Comparison of ENCODE assay signal across 17 cellular contexts in genomic region chr4:176845636-176846035, GRCh38. TPM values are rescaled to one million over a fixed set of nuclear protein-coding genes. Genes with fewer than 3 reads are reported as not detected.
"Had no signal": no experiment of that assay in that cellular context is flagged by ENCODE, and none has a peak within 500 bp of the region (broad histone marks: within the 10 kb centered on the region; RNA-seq: fewer than 3 reads in every experiment).

No MANE protein-coding gene starts in this region.

- H3K4me1 Mint-ChIP-seq: naive thymus-derived CD8-positive, alpha-beta T cell had no signal

- H2AFZ ChIP-seq: hepatocyte had no signal

- H3K36me3 ChIP-seq: esophagus squamous epithelium, gastroesophageal sphincter, neutrophil, right atrium auricular region had no signal

- H3K9me3 Mint-ChIP-seq: activated naive CD4-positive, alpha-beta T cell treated with anti-CD3 and anti-CD28 coated beads for 36 hours; activated T-helper 1 cell treated with anti-CD3 and anti-CD28 coated beads, Interleukin-12 subunit alpha, Interleukin-12 subunit beta, Interleukin-2, Interleukin-4 antibody, amounts not matched to agents 30 ng/mL and 10 ng/mL and 1 ng/mL, durations not matched to agents 14 hours and 24 hours and 36 hours; dendritic cell treated with granulocyte-macrophage colony-stimulating factor and Interleukin-4, amounts not matched to agents 40 ng/mL and 50 ng/mL, for 4 days had no signal

- ATAC-seq: activated CD8-positive, alpha-beta T cell treated with anti-CD3 and anti-CD28 coated beads, Interleukin-2, amount 10 ng/mL, durations not matched to agents 7 days and 5 days; gastroesophageal sphincter; mucosa of descending colon; naive thymus-derived CD8-positive, alpha-beta T cell had no signal

- H3K4me3 ChIP-seq: esophagus squamous epithelium, gastroesophageal sphincter, hepatocyte, mucosa of descending colon, right atrium auricular region, smooth muscle cell had no signal

- H3K27me3 ChIP-seq: gastroesophageal sphincter, hepatocyte, neutrophil, right atrium auricular region had no signal

- H3K4me2 ChIP-seq: hepatocyte, smooth muscle cell had no signal

- DNase-seq: activated CD4-positive, alpha-beta T cell treated with anti-CD3 and anti-CD28 coated beads for 48 hours; activated CD8-positive, alpha-beta memory T cell treated with anti-CD3 and anti-CD28 coated beads, Interleukin-2, amount 50 U/mL, for 48 hours; activated CD8-positive, alpha-beta T cell treated with anti-CD3 and anti-CD28 coated beads, Interleukin-2, amount 10 ng/mL, durations not matched to agents 7 days and 5 days; activated naive CD4-positive, alpha-beta T cell treated with anti-CD3 and anti-CD28 coated beads for 36 hours; cerebellar nuclear complex; esophagus squamous epithelium; mucosa of descending colon; naive thymus-derived CD8-positive, alpha-beta T cell; posterior cingulate gyrus; T-helper 9 cell had no signal

- H3K27ac ChIP-seq: esophagus squamous epithelium, gastroesophageal sphincter, hepatocyte, neutrophil, right atrium auricular region had no signal

- H3K36me3 Mint-ChIP-seq: naive thymus-derived CD8-positive, alpha-beta T cell had no signal

- H3K4me1 ChIP-seq: esophagus squamous epithelium, gastroesophageal sphincter, right atrium auricular region had no signal

- H3K4me3 Mint-ChIP-seq: activated CD8-positive, alpha-beta T cell treated with anti-CD3 and anti-CD28 coated beads, Interleukin-2, amount 10 ng/mL, durations not matched to agents 7 days and 5 days; activated naive CD4-positive, alpha-beta T cell treated with anti-CD3 and anti-CD28 coated beads for 36 hours; activated T-helper 1 cell treated with anti-CD3 and anti-CD28 coated beads, Interleukin-12 subunit alpha, Interleukin-12 subunit beta, Interleukin-2, Interleukin-4 antibody, amounts not matched to agents 30 ng/mL and 10 ng/mL and 1 ng/mL, durations not matched to agents 14 hours and 24 hours and 36 hours; dendritic cell treated with granulocyte-macrophage colony-stimulating factor and Interleukin-4, amounts not matched to agents 40 ng/mL and 50 ng/mL, for 4 days; naive thymus-derived CD8-positive, alpha-beta T cell had no signal

- H3K27ac Mint-ChIP-seq: activated CD8-positive, alpha-beta T cell treated with anti-CD3 and anti-CD28 coated beads, Interleukin-2, amount 10 ng/mL, durations not matched to agents 7 days and 5 days; activated naive CD4-positive, alpha-beta T cell treated with anti-CD3 and anti-CD28 coated beads for 36 hours; activated T-helper 1 cell treated with anti-CD3 and anti-CD28 coated beads, Interleukin-12 subunit alpha, Interleukin-12 subunit beta, Interleukin-2, Interleukin-4 antibody, amounts not matched to agents 30 ng/mL and 10 ng/mL and 1 ng/mL, durations not matched to agents 14 hours and 24 hours and 36 hours; dendritic cell treated with granulocyte-macrophage colony-stimulating factor and Interleukin-4, amounts not matched to agents 40 ng/mL and 50 ng/mL, for 4 days; naive thymus-derived CD8-positive, alpha-beta T cell had no signal

- H3K27me3 Mint-ChIP-seq: dendritic cell treated with granulocyte-macrophage colony-stimulating factor and Interleukin-4, amounts not matched to agents 40 ng/mL and 50 ng/mL, for 4 days; naive thymus-derived CD8-positive, alpha-beta T cell had no signal

- H3K9me3 ChIP-seq: mucosa of descending colon, neutrophil, right atrium auricular region had no signal

- H3K79me2 ChIP-seq: hepatocyte had no signal

RNA-seq across cellular contexts. Expression of gene VEGFC, which starts 52.9 kb away (rescaled TPM):
- total RNA-seq: activated CD8-positive, alpha-beta T cell treated with anti-CD3 and anti-CD28 coated beads, Interleukin-2, amount 10 ng/mL, durations not matched to agents 7 days and 5 days; activated naive CD4-positive, alpha-beta T cell treated with anti-CD3 and anti-CD28 coated beads for 36 hours; activated T-helper 1 cell treated with anti-CD3 and anti-CD28 coated beads, Interleukin-12 subunit alpha, Interleukin-12 subunit beta, Interleukin-2, Interleukin-4 antibody, amounts not matched to agents 30 ng/mL and 10 ng/mL and 1 ng/mL, durations not matched to agents 14 hours and 24 hours and 36 hours; naive thymus-derived CD8-positive, alpha-beta T cell had no signal
- polyA plus RNA-seq: naive thymus-derived CD8-positive, alpha-beta T cell had no signal
